ENCODE assay signal across 8 cellular contexts in the genomic region with DNA sequence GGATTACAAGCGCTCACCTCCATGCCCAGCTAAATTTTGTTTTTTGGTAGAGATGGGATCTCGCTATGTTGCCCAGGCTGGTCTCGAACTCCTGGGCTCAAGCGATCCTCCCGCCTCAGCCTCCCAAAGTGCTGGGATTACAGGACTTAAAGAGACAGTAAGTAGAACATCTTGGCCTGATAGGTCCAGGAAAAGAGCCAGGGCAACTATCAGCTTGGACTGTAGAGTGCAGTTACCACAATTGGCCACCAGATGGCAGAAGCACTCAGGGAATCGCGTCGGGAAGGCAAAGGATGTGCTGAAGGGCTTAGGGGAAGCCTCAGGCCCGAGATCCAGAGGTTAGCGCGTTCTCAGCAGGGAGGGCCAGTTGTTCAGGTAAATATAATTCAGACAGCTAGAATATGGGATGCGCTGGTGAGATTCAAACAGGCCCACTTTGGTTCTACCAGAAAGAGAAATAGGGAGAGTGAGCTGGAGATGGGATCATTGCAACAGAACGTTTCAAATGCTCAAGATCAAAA. TPM values are rescaled to one million over a fixed set of nuclear protein-coding genes. Genes with fewer than 3 reads are reported as not detected.
DNase-seq lines count a peak whose midpoint lies in the region; ATAC-seq and TF ChIP-seq lines count a peak whose summit lies in the region.

No MANE protein-coding gene starts in this region.

- CTCF ChIA-PET in Caco-2 (lab: Charles Lee): interaction anchor here (0.6 to 1.5 kb wide), 4 partner anchors 110 to 242 kb away, joined by 3 to 12 read pairs (median 4); no protein-coding TSS in a partner anchor

- DNase-seq in Caco-2 (peak; percentile 45 to 57), HL-60 (ENCODE audit: low read depth in 1 of 2, low spot score in 1 of 2) (peak; percentile 51 to 62), OCI-M2 (lab: John Stamatoyannopoulos, UW; ENCODE audit: unreplicated experiment) (peak; percentile 31), fibroblast of peridontal ligament (ENCODE audit: extremely low read depth) (peak; percentile 84), neural crest cell (ENCODE audit: low read depth, low spot score) (peak; percentile 87), stromal cell of bone marrow (ENCODE audit: low read depth) (peak; percentile 67)
- peak; percentile 78 for DNase-seq in activated T-cell treated with anti-CD3 and anti-CD28 coated beads, Interleukin-2, amount 50 U/mL, for 24 hours

- no peaks in the 10 kb centered on the region for H3K27me3 ChIP-seq in Caco-2 (replicated peaks; ENCODE audit: control insufficient read depth, insufficient read depth, low read length)
- H3K27me3 ChIP-seq in HL-60 (ENCODE audit: insufficient read depth, poor library complexity, severe bottlenecking): no peaks in the 10 kb centered on the region

- H3K27me3 Mint-ChIP-seq in Caco-2 (ENCODE audit: insufficient read depth, unreplicated experiment): no peaks in the 10 kb centered on the region
- H3K27me3 Mint-ChIP-seq in activated T-cell treated with anti-CD3 and anti-CD28 coated beads, Interleukin-2, amount 50 U/mL, for 24 hours: peaks cover 6% of the 10 kb centered on the region
- H3K27me3 Mint-ChIP-seq in neural crest cell (ENCODE audit: low read depth): no peaks in the 10 kb centered on the region

- no peak overlapping the region for H3K27ac ChIP-seq in HL-60 (replicated peaks)

- peak; percentile 81 for ATAC-seq in GM19455 (IDR thresholded peaks at IDR 0.05; ENCODE audit: unreplicated experiment)

- H3K9me3 ChIP-seq in Caco-2: no peaks in the 10 kb centered on the region

- no peaks in the 10 kb centered on the region for H3K9me3 Mint-ChIP-seq in Caco-2 (ENCODE audit: unreplicated experiment)
- no peaks in the 10 kb centered on the region for H3K9me3 Mint-ChIP-seq in activated T-cell treated with anti-CD3 and anti-CD28 coated beads, Interleukin-2, amount 50 U/mL, for 24 hours
- H3K9me3 Mint-ChIP-seq in neural crest cell: no peaks in the 10 kb centered on the region

- no peak overlapping the region for H3K27ac Mint-ChIP-seq in Caco-2 (ENCODE audit: unreplicated experiment)
- no peak overlapping the region for H3K27ac Mint-ChIP-seq in activated T-cell treated with anti-CD3 and anti-CD28 coated beads, Interleukin-2, amount 50 U/mL, for 24 hours
- no peak overlapping the region for H3K27ac Mint-ChIP-seq in neural crest cell (ENCODE audit: unreplicated experiment)

- POLR2A ChIA-PET in Caco-2 (lab: Charles Lee): no interaction called here

- H3K36me3 ChIP-seq in Caco-2 (ENCODE audit: control insufficient read depth, insufficient read depth, low read length): no peaks in the 10 kb centered on the region

- no peaks in the 10 kb centered on the region for H3K4me1 ChIP-seq in Caco-2

- H3K4me3 Mint-ChIP-seq in Caco-2 (ENCODE audit: unreplicated experiment) (no peak overlapping the region), neural crest cell (no peak overlapping the region)
- no peak overlapping the region for H3K4me3 Mint-ChIP-seq in activated T-cell treated with anti-CD3 and anti-CD28 coated beads, Interleukin-2, amount 50 U/mL, for 24 hours

- H3K4me3 ChIP-seq in Caco-2 (ENCODE audit: low read depth, low read length) (no peak overlapping the region), HL-60 (replicated peaks; ENCODE audit: insufficient read depth, low read length) (no peak overlapping the region)

- H3K36me3 Mint-ChIP-seq in Caco-2 (ENCODE audit: insufficient read depth, unreplicated experiment): no peaks in the 10 kb centered on the region
- H3K36me3 Mint-ChIP-seq in activated T-cell treated with anti-CD3 and anti-CD28 coated beads, Interleukin-2, amount 50 U/mL, for 24 hours (ENCODE audit: low read depth): no peaks in the 10 kb centered on the region
- no peaks in the 10 kb centered on the region for H3K36me3 Mint-ChIP-seq in neural crest cell (ENCODE audit: low read depth)

- intact Hi-C loops in Caco-2 (cut with micrococcal nuclease; ENCODE audit: unreplicated experiment): loop anchor here (1.0 to 5.0 kb wide), 3 partner anchors 109 to 233 kb away; no protein-coding TSS in a partner anchor

- no peaks in the 10 kb centered on the region for H3K4me1 Mint-ChIP-seq in Caco-2 (ENCODE audit: low read depth, unreplicated experiment)
- peaks cover 4% of the 10 kb centered on the region for H3K4me1 Mint-ChIP-seq in activated T-cell treated with anti-CD3 and anti-CD28 coated beads, Interleukin-2, amount 50 U/mL, for 24 hours (ENCODE audit: low read depth)
- no peaks in the 10 kb centered on the region for H3K4me1 Mint-ChIP-seq in neural crest cell

- TF ChIP-seq CTCF in Caco-2 (IDR thresholded peaks at IDR 0.05; ENCODE audit: insufficient read depth in 1 of 2, low read depth in 1 of 2, low read length in 1 of 2, severe bottlenecking in 1 of 2, unreplicated experiment in 1 of 2) (peak; percentile 47 to 51), HL-60 (IDR thresholded peaks at IDR 0.05; ENCODE audit: insufficient read depth, low read length) (peak; percentile 90), neural crest cell (conservative IDR thresholded peaks at IDR 0.05) (peak; percentile 96)

- BruUV-seq in Caco-2 (replicated peaks; lab: Mats Ljungman, UMichigan): no TSS peak

RNA-seq across cellular contexts. Expression of gene C9orf57, which starts 21.5 kb away (rescaled TPM):
- total RNA-seq in Caco-2 (2022) (not detected in 2 replicates), neural crest cell (not detected in 2 replicates)

Comparison
In these comparisons a context has a peak if more than half of its experiments do, and no peak if none do; other contexts are left out.
1. DNase-seq: peak in every context shown above with its lines; median percentile 87 in neural crest cell; 84 in fibroblast of peridontal ligament; 78 in activated T-cell treated with anti-CD3 and anti-CD28 coated beads, Interleukin-2, amount 50 U/mL, for 24 hours; 67 in stromal cell of bone marrow; 56 in HL-60; 51 in Caco-2; 31 in OCI-M2.